In the genomic region with DNA sequence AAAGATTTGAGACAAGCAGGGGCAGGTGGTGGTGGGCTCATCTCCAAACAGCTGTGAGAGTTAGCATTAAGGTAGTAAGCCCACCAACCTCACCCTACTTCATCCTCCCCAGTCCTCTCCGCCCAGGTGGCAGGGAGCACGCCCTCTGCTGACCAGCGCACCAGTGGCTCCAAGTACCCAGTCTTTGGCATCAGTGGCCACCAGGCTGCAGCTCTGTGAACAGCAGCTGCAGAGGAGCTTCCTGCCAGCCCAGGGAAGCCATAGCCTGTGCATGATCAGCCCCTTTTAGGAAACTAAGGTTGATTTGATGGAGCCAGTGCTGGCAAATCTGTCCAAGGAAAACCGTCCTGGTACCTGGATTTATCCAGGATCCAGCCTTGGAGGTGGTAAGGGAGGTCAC, we compare ENCODE assay signal across 9 cellular contexts. TPM values are rescaled to one million over a fixed set of nuclear protein-coding genes. Genes with fewer than 3 reads are reported as not detected.
A peak's percentile ranks its signal among the peaks of the same experiment; 100 is the strongest.
DNase-seq lines count a peak whose midpoint lies in the region; ATAC-seq and TF ChIP-seq lines count a peak whose summit lies in the region.
"Had no signal": no experiment of that assay in that cellular context is flagged by ENCODE, and none has a peak within 500 bp of the region (broad histone marks: within the 10 kb centered on the region; RNA-seq: fewer than 3 reads in every experiment).

No MANE protein-coding gene starts in this region.

- ATAC-seq in HG03097 (IDR thresholded peaks at IDR 0.05; ENCODE audit: low FRiP score, unreplicated experiment) = no peak
- ATAC-seq in HG02852 (IDR thresholded peaks at IDR 0.05; ENCODE audit: unreplicated experiment) = no peak

- DNase-seq in GM12865 (ENCODE audit: low read depth) (peak; percentile 55), NCI-H69 (lab: John Stamatoyannopoulos, UW) (peak; percentile 52), cardiac fibroblast (ENCODE audit: low read depth in 2 of 2) (peak; percentile 32 to 58), myocyte (ENCODE audit: low read depth) (peak; percentile 72), putamen (ENCODE audit: low spot score) (no peak)

- POLR2A ChIA-PET in HEK293 (lab: Yijun Ruan, JAX) = no interaction called here

- no peaks in the 10 kb centered on the region for H3K4me1 ChIP-seq in HEK293 (ENCODE audit: control insufficient read depth, insufficient read depth, low read length)

- no peaks in the 10 kb centered on the region for H3K36me3 ChIP-seq in HEK293 (ENCODE audit: control insufficient read depth in 2 of 2, insufficient read depth in 1 of 2, low read length in 2 of 2)

- no peaks in the 10 kb centered on the region for H3K9me3 ChIP-seq in HEK293 (ENCODE audit: control insufficient read depth, insufficient read depth, low read depth, low read length)

- CTCF ChIA-PET in HEK293 (lab: Yijun Ruan, JAX) = interaction anchor here (0.6 to 3.3 kb wide), 23 partner anchors 8 to 81 kb away, joined by 3 to 17 read pairs (median 5); a partner anchor contains a TSS

- TF ChIP-seq CTCF in GM12865 (IDR thresholded peaks at IDR 0.05; ENCODE audit: insufficient read depth, low read depth, low read length, missing control alignments) = peak; percentile 58
- TF ChIP-seq CTCF in HEK293 (tag by site-specific recombination; IDR thresholded peaks at IDR 0.05) = peak; percentile 48
- peak; percentile 81 for TF ChIP-seq CTCF in cardiac fibroblast (IDR thresholded peaks at IDR 0.05; ENCODE audit: low read depth, low read length)

- H3K4me3 ChIP-seq in GM12865 (ENCODE audit: low read depth, low read length) (no peak overlapping the region), HEK293 (ENCODE audit: low read depth, low read length) (no peak overlapping the region), cardiac fibroblast (replicated peaks in 1 of 2; ENCODE audit: low read depth in 2 of 2, low read length in 2 of 2) (no peak overlapping the region)

- no peak overlapping the region for H3K27ac ChIP-seq in HEK293 (ENCODE audit: extremely low read depth, low read depth, low read length)

TF ChIP-seq in HEK293, 187 proteins besides CTCF, POLR2A, EP300 and RAD21:
- TF ChIP-seq HOXA7 (CRISPR knock-in tag; IDR thresholded peaks at IDR 0.05; ENCODE audit: borderline replicate concordance) (no peak), ZNF24 (tag by site-specific recombination; IDR thresholded peaks at IDR 0.05) (no peak), GLI2 (tag by site-specific recombination; IDR thresholded peaks at IDR 0.05; ENCODE audit: borderline replicate concordance, low read depth) (no peak), ZFHX2 (tag by site-specific recombination; conservative IDR thresholded peaks at IDR 0.05) (no peak), ZNF121 (tag by site-specific recombination; IDR thresholded peaks at IDR 0.05) (no peak), ZBTB17 (tag by site-specific recombination; IDR thresholded peaks at IDR 0.05) (no peak), ZNF707 (tag by site-specific recombination; IDR thresholded peaks at IDR 0.05) (no peak), GLI4 (tag by site-specific recombination; IDR thresholded peaks at IDR 0.05) (no peak), ZNF585B (tag by site-specific recombination; IDR thresholded peaks at IDR 0.05) (no peak), ZNF202 (tag by site-specific recombination; IDR thresholded peaks at IDR 0.05; ENCODE audit: borderline replicate concordance) (no peak), ZNF19 (tag by site-specific recombination; IDR thresholded peaks at IDR 0.05; ENCODE audit: low read depth) (no peak), ZNF664 (tag by site-specific recombination; IDR thresholded peaks at IDR 0.05) (no peak), SP2 (tag by site-specific recombination; IDR thresholded peaks at IDR 0.05) (no peak), ZNF555 (tag by site-specific recombination; conservative IDR thresholded peaks at IDR 0.05) (no peak), ZNF785 (tag by site-specific recombination; IDR thresholded peaks at IDR 0.05) (no peak)
- TF ChIP-seq, protein P1, sequence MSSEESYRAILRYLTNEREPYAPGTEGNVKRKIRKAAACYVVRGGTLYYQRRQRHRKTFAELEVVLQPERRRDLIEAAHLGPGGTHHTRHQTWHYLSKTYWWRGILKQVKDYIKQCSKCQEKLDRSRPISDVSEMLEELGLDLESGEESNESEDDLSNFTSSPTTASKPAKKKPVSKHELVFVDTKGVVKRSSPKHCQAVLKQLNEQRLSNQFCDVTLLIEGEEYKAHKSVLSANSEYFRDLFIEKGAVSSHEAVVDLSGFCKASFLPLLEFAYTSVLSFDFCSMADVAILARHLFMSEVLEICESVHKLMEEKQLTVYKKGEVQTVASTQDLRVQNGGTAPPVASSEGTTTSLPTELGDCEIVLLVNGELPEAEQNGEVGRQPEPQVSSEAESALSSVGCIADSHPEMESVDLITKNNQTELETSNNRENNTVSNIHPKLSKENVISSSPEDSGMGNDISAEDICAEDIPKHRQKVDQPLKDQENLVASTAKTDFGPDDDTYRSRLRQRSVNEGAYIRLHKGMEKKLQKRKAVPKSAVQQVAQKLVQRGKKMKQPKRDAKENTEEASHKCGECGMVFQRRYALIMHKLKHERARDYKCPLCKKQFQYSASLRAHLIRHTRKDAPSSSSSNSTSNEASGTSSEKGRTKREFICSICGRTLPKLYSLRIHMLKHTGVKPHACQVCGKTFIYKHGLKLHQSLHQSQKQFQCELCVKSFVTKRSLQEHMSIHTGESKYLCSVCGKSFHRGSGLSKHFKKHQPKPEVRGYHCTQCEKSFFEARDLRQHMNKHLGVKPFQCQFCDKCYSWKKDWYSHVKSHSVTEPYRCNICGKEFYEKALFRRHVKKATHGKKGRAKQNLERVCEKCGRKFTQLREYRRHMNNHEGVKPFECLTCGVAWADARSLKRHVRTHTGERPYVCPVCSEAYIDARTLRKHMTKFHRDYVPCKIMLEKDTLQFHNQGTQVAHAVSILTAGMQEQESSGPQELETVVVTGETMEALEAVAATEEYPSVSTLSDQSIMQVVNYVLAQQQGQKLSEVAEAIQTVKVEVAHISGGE (tag by site-specific recombination; conservative IDR thresholded peaks at IDR 0.05; ENCODE audit: low read depth) = no peak
- TF ChIP-seq, protein P2, sequence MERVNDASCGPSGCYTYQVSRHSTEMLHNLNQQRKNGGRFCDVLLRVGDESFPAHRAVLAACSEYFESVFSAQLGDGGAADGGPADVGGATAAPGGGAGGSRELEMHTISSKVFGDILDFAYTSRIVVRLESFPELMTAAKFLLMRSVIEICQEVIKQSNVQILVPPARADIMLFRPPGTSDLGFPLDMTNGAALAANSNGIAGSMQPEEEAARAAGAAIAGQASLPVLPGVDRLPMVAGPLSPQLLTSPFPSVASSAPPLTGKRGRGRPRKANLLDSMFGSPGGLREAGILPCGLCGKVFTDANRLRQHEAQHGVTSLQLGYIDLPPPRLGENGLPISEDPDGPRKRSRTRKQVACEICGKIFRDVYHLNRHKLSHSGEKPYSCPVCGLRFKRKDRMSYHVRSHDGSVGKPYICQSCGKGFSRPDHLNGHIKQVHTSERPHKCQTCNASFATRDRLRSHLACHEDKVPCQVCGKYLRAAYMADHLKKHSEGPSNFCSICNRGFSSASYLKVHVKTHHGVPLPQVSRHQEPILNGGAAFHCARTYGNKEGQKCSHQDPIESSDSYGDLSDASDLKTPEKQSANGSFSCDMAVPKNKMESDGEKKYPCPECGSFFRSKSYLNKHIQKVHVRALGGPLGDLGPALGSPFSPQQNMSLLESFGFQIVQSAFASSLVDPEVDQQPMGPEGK (tag by site-specific recombination; IDR thresholded peaks at IDR 0.05) = no peak
- TF ChIP-seq, protein P3, sequence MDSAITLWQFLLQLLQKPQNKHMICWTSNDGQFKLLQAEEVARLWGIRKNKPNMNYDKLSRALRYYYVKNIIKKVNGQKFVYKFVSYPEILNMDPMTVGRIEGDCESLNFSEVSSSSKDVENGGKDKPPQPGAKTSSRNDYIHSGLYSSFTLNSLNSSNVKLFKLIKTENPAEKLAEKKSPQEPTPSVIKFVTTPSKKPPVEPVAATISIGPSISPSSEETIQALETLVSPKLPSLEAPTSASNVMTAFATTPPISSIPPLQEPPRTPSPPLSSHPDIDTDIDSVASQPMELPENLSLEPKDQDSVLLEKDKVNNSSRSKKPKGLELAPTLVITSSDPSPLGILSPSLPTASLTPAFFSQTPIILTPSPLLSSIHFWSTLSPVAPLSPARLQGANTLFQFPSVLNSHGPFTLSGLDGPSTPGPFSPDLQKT (IDR thresholded peaks at IDR 0.05; ENCODE audit: borderline replicate concordance, low read depth, low read length) = no peak
- TF ChIP-seq, protein P4, sequence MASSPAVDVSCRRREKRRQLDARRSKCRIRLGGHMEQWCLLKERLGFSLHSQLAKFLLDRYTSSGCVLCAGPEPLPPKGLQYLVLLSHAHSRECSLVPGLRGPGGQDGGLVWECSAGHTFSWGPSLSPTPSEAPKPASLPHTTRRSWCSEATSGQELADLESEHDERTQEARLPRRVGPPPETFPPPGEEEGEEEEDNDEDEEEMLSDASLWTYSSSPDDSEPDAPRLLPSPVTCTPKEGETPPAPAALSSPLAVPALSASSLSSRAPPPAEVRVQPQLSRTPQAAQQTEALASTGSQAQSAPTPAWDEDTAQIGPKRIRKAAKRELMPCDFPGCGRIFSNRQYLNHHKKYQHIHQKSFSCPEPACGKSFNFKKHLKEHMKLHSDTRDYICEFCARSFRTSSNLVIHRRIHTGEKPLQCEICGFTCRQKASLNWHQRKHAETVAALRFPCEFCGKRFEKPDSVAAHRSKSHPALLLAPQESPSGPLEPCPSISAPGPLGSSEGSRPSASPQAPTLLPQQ (tag by site-specific recombination; IDR thresholded peaks at IDR 0.05) = no peak
- TF ChIP-seq, protein P5, sequence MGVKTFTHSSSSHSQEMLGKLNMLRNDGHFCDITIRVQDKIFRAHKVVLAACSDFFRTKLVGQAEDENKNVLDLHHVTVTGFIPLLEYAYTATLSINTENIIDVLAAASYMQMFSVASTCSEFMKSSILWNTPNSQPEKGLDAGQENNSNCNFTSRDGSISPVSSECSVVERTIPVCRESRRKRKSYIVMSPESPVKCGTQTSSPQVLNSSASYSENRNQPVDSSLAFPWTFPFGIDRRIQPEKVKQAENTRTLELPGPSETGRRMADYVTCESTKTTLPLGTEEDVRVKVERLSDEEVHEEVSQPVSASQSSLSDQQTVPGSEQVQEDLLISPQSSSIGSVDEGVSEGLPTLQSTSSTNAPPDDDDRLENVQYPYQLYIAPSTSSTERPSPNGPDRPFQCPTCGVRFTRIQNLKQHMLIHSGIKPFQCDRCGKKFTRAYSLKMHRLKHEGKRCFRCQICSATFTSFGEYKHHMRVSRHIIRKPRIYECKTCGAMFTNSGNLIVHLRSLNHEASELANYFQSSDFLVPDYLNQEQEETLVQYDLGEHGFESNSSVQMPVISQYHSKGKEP (tag by site-specific recombination; IDR thresholded peaks at IDR 0.05) = no peak

RNA-seq across cellular contexts. Expression of a gene that starts 21.7 kb away (rescaled TPM):
- total RNA-seq in myocyte = 124 and 168 TPM in 2 replicates
- 69.9 TPM for polyA plus RNA-seq in myocyte (2012)
- polyA plus RNA-seq: neural cell had no signal

RNA-seq across cellular contexts. Expression of a gene that starts 39.0 kb away (rescaled TPM):
- not detected in 2 replicates for total RNA-seq in myocyte
- polyA plus RNA-seq in myocyte (2012) = not detected

RNA-seq across cellular contexts. Expression of a gene that starts 59.7 kb away (rescaled TPM):
- 0.10 TPM in 1 of 2 replicates, not detected in the other for total RNA-seq in myocyte
- polyA plus RNA-seq in myocyte (2012) = 0.11 TPM
- polyA plus RNA-seq: neural cell had no signal
